In genomic region chr10:73863039-73863817, GRCh38 we compare ENCODE assay signal across 16 cellular contexts. TPM values are rescaled to one million over a fixed set of nuclear protein-coding genes. Genes with fewer than 3 reads are reported as not detected.
A peak's percentile ranks its signal among the peaks of the same experiment; 100 is the strongest.
DNase-seq lines count a peak whose midpoint lies in the region; ATAC-seq lines count a peak whose summit lies in the region.
"Had no signal": no experiment of that assay in that cellular context is flagged by ENCODE, and none has a peak within 500 bp of the region (broad histone marks: within the 10 kb centered on the region; RNA-seq: fewer than 3 reads in every experiment).

No MANE protein-coding gene starts in this region.

- peaks cover 35% of the 10 kb centered on the region for H3K36me3 ChIP-seq in muscle layer of colon (ENCODE audit: insufficient read depth, low read length)
- H3K36me3 ChIP-seq: prostate gland had no signal

- peak overlapping the region; percentile 55 for H3K27ac Mint-ChIP-seq in activated naive CD4-positive, alpha-beta T cell treated with anti-CD3 and anti-CD28 coated beads, Interleukin-2, amount 10 ng/mL, durations not matched to agents 7 days and 5 days
- H3K27ac Mint-ChIP-seq in activated T-helper 17 cell treated with anti-CD3 and anti-CD28 coated beads, Interleukin-2, amount 50 U/mL, for 72 hours: peak overlapping the region; percentile 94

- no peak overlapping the region for H3K9ac ChIP-seq in muscle layer of colon (ENCODE audit: low read length)

- no peak overlapping the region for H3K4me3 ChIP-seq in muscle layer of colon (ENCODE audit: low read depth in 1 of 2, low read length in 2 of 2)
- H3K4me3 ChIP-seq: MG63, prostate gland had no signal

- no peak for DNase-seq in activated naive CD4-positive, alpha-beta T cell treated with anti-CD3 and anti-CD28 coated beads, Interleukin-2, amount 10 ng/mL, durations not matched to agents 7 days and 5 days
- DNase-seq in activated naive CD4-positive, alpha-beta T cell (lab: John Stamatoyannopoulos, UW): no peak
- DNase-seq in NCI-H2081 treated with DMSO at 0.1 percent for 48 hours (lab: John Stamatoyannopoulos, UW): no peak
- no peak for DNase-seq in GOT3 (lab: John Stamatoyannopoulos, UW)
- no peak for DNase-seq in NCI-H2196 (lab: John Stamatoyannopoulos, UW; ENCODE audit: unreplicated experiment)
- DNase-seq: activated T-cell treated with anti-CD3 and anti-CD28 coated beads, Interleukin-2, amount 50 U/mL, for 4 hours; hypothalamus; left cardiac atrium; MG63; NCI-H2029 treated with DMSO at 0.1 percent for 48 hours; NCI-H774 had no signal

- peaks cover 91% of the 10 kb centered on the region for H3K4me1 Mint-ChIP-seq in activated naive CD4-positive, alpha-beta T cell treated with anti-CD3 and anti-CD28 coated beads, Interleukin-2, amount 10 ng/mL, durations not matched to agents 7 days and 5 days
- peaks cover 31% of the 10 kb centered on the region for H3K4me1 Mint-ChIP-seq in activated T-helper 17 cell treated with anti-CD3 and anti-CD28 coated beads, Interleukin-2, amount 50 U/mL, for 72 hours

- no peak overlapping the region for H3K4me3 Mint-ChIP-seq in activated naive CD4-positive, alpha-beta T cell treated with anti-CD3 and anti-CD28 coated beads, Interleukin-2, amount 10 ng/mL, durations not matched to agents 7 days and 5 days
- H3K4me3 Mint-ChIP-seq in activated T-helper 17 cell treated with anti-CD3 and anti-CD28 coated beads, Interleukin-2, amount 50 U/mL, for 72 hours: no peak overlapping the region

- no peaks in the 10 kb centered on the region for H3K9me3 Mint-ChIP-seq in activated naive CD4-positive, alpha-beta T cell treated with anti-CD3 and anti-CD28 coated beads, Interleukin-2, amount 10 ng/mL, durations not matched to agents 7 days and 5 days
- no peaks in the 10 kb centered on the region for H3K9me3 Mint-ChIP-seq in activated T-helper 17 cell treated with anti-CD3 and anti-CD28 coated beads, Interleukin-2, amount 50 U/mL, for 72 hours
- H3K9me3 Mint-ChIP-seq: activated T-cell treated with anti-CD3 and anti-CD28 coated beads, Interleukin-2, amount 50 U/mL, for 4 hours had no signal

- H3K27ac ChIP-seq in muscle layer of colon (ENCODE audit: low read depth, low read length): peak overlapping the region; percentile 20
- H3K27ac ChIP-seq: prostate gland had no signal

- H3K9me3 ChIP-seq in muscle layer of colon (ENCODE audit: low read length): no peaks in the 10 kb centered on the region
- H3K9me3 ChIP-seq: MG63, prostate gland had no signal

- peaks cover 62% of the 10 kb centered on the region for H3K36me3 Mint-ChIP-seq in activated naive CD4-positive, alpha-beta T cell treated with anti-CD3 and anti-CD28 coated beads, Interleukin-2, amount 10 ng/mL, durations not matched to agents 7 days and 5 days
- peaks cover 22% of the 10 kb centered on the region for H3K36me3 Mint-ChIP-seq in activated T-helper 17 cell treated with anti-CD3 and anti-CD28 coated beads, Interleukin-2, amount 50 U/mL, for 72 hours (ENCODE audit: low read depth)

- H3K27me3 Mint-ChIP-seq in activated naive CD4-positive, alpha-beta T cell treated with anti-CD3 and anti-CD28 coated beads, Interleukin-2, amount 10 ng/mL, durations not matched to agents 7 days and 5 days: no peaks in the 10 kb centered on the region
- H3K27me3 Mint-ChIP-seq in activated T-helper 17 cell treated with anti-CD3 and anti-CD28 coated beads, Interleukin-2, amount 50 U/mL, for 72 hours: no peaks in the 10 kb centered on the region

- no peaks in the 10 kb centered on the region for H3K27me3 ChIP-seq in muscle layer of colon (ENCODE audit: control insufficient read depth in 1 of 2, insufficient read depth in 2 of 2, low read length in 2 of 2)
- H3K27me3 ChIP-seq: MG63 had no signal

- CTCF ChIA-PET in activated naive CD4-positive, alpha-beta T cell treated with anti-CD3 and anti-CD28 coated beads, Interleukin-2, amount 10 ng/mL, durations not matched to agents 7 days and 5 days (lab: Charles Lee): interaction anchor here (0.8 to 3.9 kb wide), 3 partner anchors 14 to 23 kb away, joined by 5 to 28 read pairs (median 19); no protein-coding TSS in a partner anchor

- no peak for ATAC-seq in activated T-helper 17 cell treated with anti-CD3 and anti-CD28 coated beads, Interleukin-2, amount 50 U/mL, for 72 hours (replicated peaks)
- no peak for ATAC-seq in GM21825 (IDR thresholded peaks at IDR 0.05; ENCODE audit: unreplicated experiment)
- ATAC-seq: activated CD4-positive, CD25-positive, alpha-beta regulatory T cell treated with anti-CD3 and anti-CD28 coated beads, Interleukin-2, amount 50 U/mL, for 24 hours; activated T-cell treated with anti-CD3 and anti-CD28 coated beads, Interleukin-2, amount 50 U/mL, for 4 hours; left cardiac atrium had no signal

- peaks cover 71% of the 10 kb centered on the region for H3K4me1 ChIP-seq in muscle layer of colon (ENCODE audit: insufficient read depth, low read length)
- H3K4me1 ChIP-seq: prostate gland had no signal

RNA-seq across cellular contexts. Expression of gene CAMK2G, which starts 11.1 kb away (rescaled TPM):
- 10 to 100 TPM; 19.5 to 23.2 TPM for total RNA-seq in activated T-helper 17 cell treated with anti-CD3 and anti-CD28 coated beads, Interleukin-2, amount 50 U/mL, for 72 hours

RNA-seq across cellular contexts. Expression of gene PLAU, which starts 47.7 kb away (rescaled TPM):
- under 1 TPM; 0.37 to 0.67 TPM for total RNA-seq in activated T-helper 17 cell treated with anti-CD3 and anti-CD28 coated beads, Interleukin-2, amount 50 U/mL, for 72 hours

RNA-seq across cellular contexts. Expression of gene NDST2, which starts 51.8 kb away (rescaled TPM):
- 10 to 100 TPM; 41.2 to 64.0 TPM for total RNA-seq in activated T-helper 17 cell treated with anti-CD3 and anti-CD28 coated beads, Interleukin-2, amount 50 U/mL, for 72 hours
